1 cellular context compared by ENCODE assay signal in genomic region chr9:120869360-120869687, GRCh38.
TF ChIP-seq lines count a peak whose summit lies in the region.

No MANE protein-coding gene starts in this region.

TF ChIP-seq in GM23338, 12 proteins besides CTCF, POLR2A, EP300 and RAD21 (continued from another document):
- TF ChIP-seq ZNF462 (CRISPR knock-in tag; IDR thresholded peaks at IDR 0.05) (no peak), CREB1 (CRISPR knock-in tag; IDR thresholded peaks at IDR 0.05; ENCODE audit: low read depth) (no peak), ZNF114 (CRISPR knock-in tag; IDR thresholded peaks at IDR 0.05) (no peak), STAT1 (IDR thresholded peaks at IDR 0.05; ENCODE audit: unreplicated experiment) (no peak), JUNB (IDR thresholded peaks at IDR 0.05; ENCODE audit: unreplicated experiment) (no peak), NANOG (IDR thresholded peaks at IDR 0.05; ENCODE audit: borderline replicate concordance) (no peak)
